In the genomic region with DNA sequence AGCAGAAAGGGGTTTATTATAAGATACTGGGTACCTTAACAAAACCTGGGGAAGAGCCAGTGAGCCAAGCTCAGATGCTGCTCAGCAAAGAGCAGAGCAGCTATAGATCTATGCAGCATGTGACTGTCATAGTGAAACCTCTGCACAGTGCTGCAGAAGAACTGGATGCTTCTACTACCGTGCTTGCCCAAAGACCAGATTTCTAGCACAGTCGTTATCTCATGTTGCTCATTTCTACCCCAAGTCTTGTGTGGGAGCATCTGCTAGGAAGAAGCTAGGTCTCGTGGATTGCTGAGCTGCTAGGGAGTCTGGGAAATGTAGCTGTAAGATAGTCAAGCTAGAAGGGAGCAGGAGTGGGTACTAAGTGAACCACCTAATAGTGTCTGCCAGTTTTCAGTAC, we compare ENCODE assay signal across 21 cellular contexts. TPM values are rescaled to one million over a fixed set of nuclear protein-coding genes. Genes with fewer than 3 reads are reported as not detected.
A peak's percentile ranks its signal among the peaks of the same experiment; 100 is the strongest.
DNase-seq lines count a peak whose midpoint lies in the region; ATAC-seq lines count a peak whose summit lies in the region.
"Had no signal": no experiment of that assay in that cellular context is flagged by ENCODE, and none has a peak within 500 bp of the region (broad histone marks: within the 10 kb centered on the region; RNA-seq: fewer than 3 reads in every experiment).

No MANE protein-coding gene starts in this region.

- no peaks in the 10 kb centered on the region for H3K9me3 Mint-ChIP-seq in activated T-cell treated with anti-CD3 and anti-CD28 coated beads, Interleukin-2, amount 50 U/mL, for 24 hours
- H3K9me3 Mint-ChIP-seq in central memory CD8-positive, alpha-beta T cell, result no peaks in the 10 kb centered on the region
- H3K9me3 Mint-ChIP-seq: nephron had no signal

- no peak for ATAC-seq in central memory CD8-positive, alpha-beta T cell (replicated peaks; ENCODE audit: extremely low read depth, poor library complexity, severe bottlenecking)
- ATAC-seq in stimulated activated naive CD8-positive, alpha-beta T cell treated with anti-CD3 and anti-CD28 coated beads, Interleukin-15, Interleukin-2, amounts not matched to agents 100 U/mL and 50 U/mL, for 24 hours, result peak; percentile 79
- ATAC-seq in GM21717 (IDR thresholded peaks at IDR 0.05; ENCODE audit: unreplicated experiment), result no peak

- peak overlapping the region; percentile 13 for H3K4me3 Mint-ChIP-seq in activated T-cell treated with anti-CD3 and anti-CD28 coated beads, Interleukin-2, amount 50 U/mL, for 24 hours
- no peak overlapping the region for H3K4me3 Mint-ChIP-seq in central memory CD8-positive, alpha-beta T cell
- H3K4me3 Mint-ChIP-seq: nephron had no signal

- peaks cover 83% of the 10 kb centered on the region for H3K36me3 Mint-ChIP-seq in activated T-cell treated with anti-CD3 and anti-CD28 coated beads, Interleukin-2, amount 50 U/mL, for 24 hours (ENCODE audit: low read depth)
- peaks cover 37% of the 10 kb centered on the region for H3K36me3 Mint-ChIP-seq in central memory CD8-positive, alpha-beta T cell (ENCODE audit: insufficient read depth)

- peaks cover 69% of the 10 kb centered on the region for H3K4me1 Mint-ChIP-seq in activated T-cell treated with anti-CD3 and anti-CD28 coated beads, Interleukin-2, amount 50 U/mL, for 24 hours (ENCODE audit: low read depth)
- H3K4me1 Mint-ChIP-seq in central memory CD8-positive, alpha-beta T cell, result no peaks in the 10 kb centered on the region
- H3K4me1 Mint-ChIP-seq: nephron had no signal

- H3K27ac Mint-ChIP-seq in activated T-cell treated with anti-CD3 and anti-CD28 coated beads, Interleukin-2, amount 50 U/mL, for 24 hours, result peak overlapping the region; percentile 92
- peak overlapping the region; percentile 29 for H3K27ac Mint-ChIP-seq in central memory CD8-positive, alpha-beta T cell (ENCODE audit: low read depth)
- H3K27ac Mint-ChIP-seq: nephron had no signal

- no peaks in the 10 kb centered on the region for H3K27me3 Mint-ChIP-seq in activated T-cell treated with anti-CD3 and anti-CD28 coated beads, Interleukin-2, amount 50 U/mL, for 24 hours
- H3K27me3 Mint-ChIP-seq in central memory CD8-positive, alpha-beta T cell, result no peaks in the 10 kb centered on the region

- DNase-seq in activated T-cell treated with anti-CD3 and anti-CD28 coated beads for 48 hours (ENCODE audit: low read depth), result peak; percentile 23
- no peak for DNase-seq in activated T-cell treated with anti-CD3 and anti-CD28 coated beads for 4 hours
- DNase-seq in activated T-cell treated with anti-CD3 and anti-CD28 coated beads, Interleukin-2, amount 50 U/mL, for 24 hours, result peak; percentile 37
- no peak for DNase-seq in central memory CD8-positive, alpha-beta T cell (ENCODE audit: low spot score in 2 of 2)
- DNase-seq in stimulated activated naive CD8-positive, alpha-beta T cell treated with anti-CD3 and anti-CD28 coated beads, Interleukin-15, Interleukin-2, amounts not matched to agents 100 U/mL and 50 U/mL, for 24 hours, result peak; percentile 9
- DNase-seq in NCI-H345 (lab: John Stamatoyannopoulos, UW), result no peak
- DNase-seq in ureter (ENCODE audit: low spot score), result no peak
- DNase-seq: hypothalamus, Karpas-422, NCI-H1105, NCI-H774, PC-9 had no signal

RNA-seq across cellular contexts. Expression of a gene that starts 31.7 kb away (rescaled TPM):
- 1.5 TPM for total RNA-seq in ureter
- total RNA-seq: foreskin keratinocyte, HT1080, kidney epithelial cell, prostate gland, SK-MEL-5, subcutaneous adipose tissue had no signal

RNA-seq across cellular contexts. Expression of a gene that starts 34.1 kb away (rescaled TPM):
- total RNA-seq in ureter, result 49.6 TPM

RNA-seq across cellular contexts. Expression of a gene that starts 59.7 kb away (rescaled TPM):
- not detected for total RNA-seq in ureter
- total RNA-seq: endothelial cell of umbilical vein, foreskin keratinocyte, HT1080, kidney epithelial cell, PC-9, SK-MEL-5 had no signal

Comparison
In these comparisons a context has a peak if more than half of its experiments do, and no peak if none do; other contexts are left out.
1. DNase-seq: peak in activated T-cell treated with anti-CD3 and anti-CD28 coated beads for 48 hours (single experiment), activated T-cell treated with anti-CD3 and anti-CD28 coated beads, Interleukin-2, amount 50 U/mL, for 24 hours (single experiment) and stimulated activated naive CD8-positive, alpha-beta T cell treated with anti-CD3 and anti-CD28 coated beads, Interleukin-15, Interleukin-2, amounts not matched to agents 100 U/mL and 50 U/mL, for 24 hours (single experiment); none in activated T-cell treated with anti-CD3 and anti-CD28 coated beads for 4 hours (single experiment), central memory CD8-positive, alpha-beta T cell (0 of 2), NCI-H345 (single experiment) and ureter (single experiment).